ENCODE assay signal across 1 cellular context in the genomic region with DNA sequence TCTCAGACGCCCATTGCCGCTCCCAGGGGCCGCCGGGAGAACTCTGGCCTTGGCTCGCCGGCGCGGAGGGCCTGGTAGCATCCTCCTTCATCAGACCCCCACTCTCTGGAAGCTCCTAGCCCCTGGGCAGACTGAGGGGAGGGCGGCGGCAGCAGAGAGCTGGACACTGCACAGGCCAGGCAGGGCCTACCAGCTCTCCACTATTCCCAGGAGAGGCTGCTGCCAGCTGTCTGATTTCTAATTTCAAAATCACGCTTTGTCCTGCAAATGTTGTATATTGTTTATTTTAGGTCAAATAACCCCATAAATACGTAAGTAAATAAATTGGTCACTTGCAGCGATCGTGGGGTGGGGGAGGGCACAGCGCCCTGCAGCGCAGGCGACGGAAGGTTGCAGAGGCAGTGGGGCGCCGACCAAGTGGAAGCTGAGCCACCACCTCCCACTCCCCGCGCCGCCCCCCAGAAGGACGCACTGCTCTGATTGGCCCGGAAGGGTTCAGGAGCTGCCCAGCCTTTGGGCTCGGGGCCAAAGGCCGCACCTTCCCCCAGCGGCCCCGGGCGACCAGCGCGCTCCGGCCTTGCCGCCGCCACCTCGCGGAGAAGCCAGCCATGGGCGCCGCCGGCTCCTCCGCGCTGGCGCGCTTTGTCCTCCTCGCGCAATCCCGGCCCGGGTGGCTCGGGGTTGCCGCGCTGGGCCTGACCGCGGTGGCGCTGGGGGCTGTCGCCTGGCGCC.
TF ChIP-seq lines count a peak whose summit lies in the region.

A gene (plus strand): TSS at position 577 of the 732 bp plus-strand sequence. CDS start 32 bp downstream, at position 609.

TF ChIP-seq in IMR-90, 13 proteins besides CTCF, POLR2A, EP300 and RAD21 (continued from another document):
- TF ChIP-seq MAFK (IDR thresholded peaks at IDR 0.05; ENCODE audit: low read depth, low read length) (no peak), FOS (IDR thresholded peaks at IDR 0.05; ENCODE audit: low read depth, low read length) (no peak), CEBPB (IDR thresholded peaks at IDR 0.05; ENCODE audit: low read depth, low read length) (no peak), RCOR1 (IDR thresholded peaks at IDR 0.05; ENCODE audit: insufficient replicate concordance, low read length) (no peak)
- TF ChIP-seq, protein P1, sequence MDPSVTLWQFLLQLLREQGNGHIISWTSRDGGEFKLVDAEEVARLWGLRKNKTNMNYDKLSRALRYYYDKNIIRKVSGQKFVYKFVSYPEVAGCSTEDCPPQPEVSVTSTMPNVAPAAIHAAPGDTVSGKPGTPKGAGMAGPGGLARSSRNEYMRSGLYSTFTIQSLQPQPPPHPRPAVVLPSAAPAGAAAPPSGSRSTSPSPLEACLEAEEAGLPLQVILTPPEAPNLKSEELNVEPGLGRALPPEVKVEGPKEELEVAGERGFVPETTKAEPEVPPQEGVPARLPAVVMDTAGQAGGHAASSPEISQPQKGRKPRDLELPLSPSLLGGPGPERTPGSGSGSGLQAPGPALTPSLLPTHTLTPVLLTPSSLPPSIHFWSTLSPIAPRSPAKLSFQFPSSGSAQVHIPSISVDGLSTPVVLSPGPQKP (IDR thresholded peaks at IDR 0.05; ENCODE audit: borderline replicate concordance, low read depth, low read length), result no peak
